8 cellular contexts compared by ENCODE assay signal in the genomic region with DNA sequence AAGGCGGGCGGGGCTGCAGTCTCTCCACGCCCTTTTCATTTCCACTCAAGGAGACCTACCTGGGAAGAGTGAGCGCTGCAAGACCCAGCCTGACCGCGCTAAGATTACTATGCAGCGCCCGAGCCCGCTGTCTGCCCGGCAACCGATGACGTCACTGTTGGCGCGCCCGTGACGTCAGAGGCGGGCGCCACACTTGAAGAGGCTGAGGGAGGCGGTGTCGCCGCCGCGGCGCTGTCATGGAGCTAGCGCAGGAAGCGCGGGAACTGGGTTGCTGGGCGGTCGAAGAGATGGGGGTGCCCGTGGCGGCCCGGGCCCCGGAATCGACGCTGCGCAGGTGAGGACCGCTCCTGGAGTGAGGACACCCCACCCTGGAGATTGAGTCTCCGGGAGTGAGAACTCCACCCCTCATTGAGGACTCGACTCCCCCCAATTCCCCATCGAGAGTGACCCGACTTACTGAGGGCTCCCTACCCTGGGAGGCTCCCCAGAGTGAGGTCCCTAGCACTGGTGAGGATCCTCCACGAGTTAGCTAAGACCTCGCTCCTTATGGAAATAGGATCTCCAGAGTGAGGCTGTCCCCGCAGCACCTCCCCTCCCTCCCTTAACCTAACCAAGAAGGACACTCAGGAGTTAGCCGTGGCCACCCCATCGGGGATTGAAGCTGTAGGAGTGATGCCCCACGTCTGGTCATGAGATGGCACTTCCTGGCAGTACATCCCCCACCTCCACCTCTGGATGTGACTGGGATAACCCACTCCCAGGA. TPM values are rescaled to one million over a fixed set of nuclear protein-coding genes. Genes with fewer than 3 reads are reported as not detected.
A peak's percentile ranks its signal among the peaks of the same experiment; 100 is the strongest.
DNase-seq lines count a peak whose midpoint lies in the region; ATAC-seq and TF ChIP-seq lines count a peak whose summit lies in the region.

A gene with protein sequence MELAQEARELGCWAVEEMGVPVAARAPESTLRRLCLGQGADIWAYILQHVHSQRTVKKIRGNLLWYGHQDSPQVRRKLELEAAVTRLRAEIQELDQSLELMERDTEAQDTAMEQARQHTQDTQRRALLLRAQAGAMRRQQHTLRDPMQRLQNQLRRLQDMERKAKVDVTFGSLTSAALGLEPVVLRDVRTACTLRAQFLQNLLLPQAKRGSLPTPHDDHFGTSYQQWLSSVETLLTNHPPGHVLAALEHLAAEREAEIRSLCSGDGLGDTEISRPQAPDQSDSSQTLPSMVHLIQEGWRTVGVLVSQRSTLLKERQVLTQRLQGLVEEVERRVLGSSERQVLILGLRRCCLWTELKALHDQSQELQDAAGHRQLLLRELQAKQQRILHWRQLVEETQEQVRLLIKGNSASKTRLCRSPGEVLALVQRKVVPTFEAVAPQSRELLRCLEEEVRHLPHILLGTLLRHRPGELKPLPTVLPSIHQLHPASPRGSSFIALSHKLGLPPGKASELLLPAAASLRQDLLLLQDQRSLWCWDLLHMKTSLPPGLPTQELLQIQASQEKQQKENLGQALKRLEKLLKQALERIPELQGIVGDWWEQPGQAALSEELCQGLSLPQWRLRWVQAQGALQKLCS (plus strand): TSS at position 177 of the 763 bp plus-strand sequence. CDS start 60 bp downstream, at position 237.

- WGBS in lung, 2 donors = 0% methylated on average over 41 to 47 of the region's 47 CpGs

- no peak for TF ChIP-seq CTCF in CD8-positive, alpha-beta T cell (IDR thresholded peaks at IDR 0.05)
- TF ChIP-seq CTCF in lung (IDR thresholded peaks at IDR 0.05; ENCODE audit: control extremely low read depth, extremely low read depth) = no peak

- peaks cover 23% of the 10 kb centered on the region for H3K36me3 Mint-ChIP-seq in CD8-positive, alpha-beta T cell

- POLR2A ChIA-PET in CD8-positive, alpha-beta T cell (lab: Charles Lee) = interaction anchor here (0.6 to 2.0 kb wide), 7 partner anchors 11 to 89 kb away, joined by 3 to 7 read pairs (median 3); a partner anchor contains a TSS

- peak within 1 kb of the TSS; percentile 81 for H3K27ac ChIP-seq in CD8-positive, alpha-beta T cell (ENCODE audit: low read depth, low read length)
- peak within 1 kb of the TSS; percentile 20 to 52 for H3K27ac ChIP-seq in lung (ENCODE audit: low read depth in 1 of 2, low read length in 1 of 2)

- no peaks in the 10 kb centered on the region for H3K9me3 ChIP-seq in CD8-positive, alpha-beta T cell (ENCODE audit: low read length)
- H3K9me3 ChIP-seq in lung (ENCODE audit: control insufficient read depth in 2 of 2, insufficient read depth in 1 of 2, low read length in 1 of 2) = peaks cover 0 to 3% of the 10 kb centered on the region in 2 donors

- peak within 1 kb of the TSS; percentile 86 for H3K4me3 Mint-ChIP-seq in CD8-positive, alpha-beta T cell

- ATAC-seq in CD8-positive, alpha-beta T cell = peak; percentile 91
- ATAC-seq in GM19467 (IDR thresholded peaks at IDR 0.05; ENCODE audit: unreplicated experiment) (peak; percentile 59), lung (ENCODE audit: insufficient read depth, low FRiP score) (peak; percentile 91)

- H3K27me3 ChIP-seq in CD8-positive, alpha-beta T cell (ENCODE audit: insufficient read depth, low read length) = no peaks in the 10 kb centered on the region
- no peaks in the 10 kb centered on the region for H3K27me3 ChIP-seq in lung (ENCODE audit: control insufficient read depth, insufficient read depth)

- intact Hi-C loops in CD8-positive, alpha-beta T cell (cut with DNase I, micrococcal nuclease) = loop anchor here (1.0 to 5.0 kb wide), 8 partner anchors 16 to 105 kb away; a partner anchor contains a TSS

- peaks cover 4% of the 10 kb centered on the region for H3K36me3 ChIP-seq in CD8-positive, alpha-beta T cell (ENCODE audit: insufficient read depth, low read length)
- H3K36me3 ChIP-seq in lung (ENCODE audit: control insufficient read depth in 2 of 2, insufficient read depth in 2 of 2, low read length in 2 of 2) = peaks cover 0 to 4% of the 10 kb centered on the region in 2 donors

- H3K4me1 Mint-ChIP-seq in CD8-positive, alpha-beta T cell (ENCODE audit: low read depth) = peaks cover 35% of the 10 kb centered on the region

- H3K4me3 ChIP-seq in CD8-positive, alpha-beta T cell (ENCODE audit: low read depth, low read length) = peak within 1 kb of the TSS; percentile 91
- H3K4me3 ChIP-seq in lung = peak within 1 kb of the TSS; percentile 39

- CTCF ChIA-PET in CD8-positive, alpha-beta T cell (lab: Charles Lee) = interaction anchor here (0.8 to 2.7 kb wide), 3 partner anchors 15 to 64 kb away, joined by 3 to 10 read pairs (median 3); no protein-coding TSS in a partner anchor

- peak within 1 kb of the TSS; percentile 94 for H3K27ac Mint-ChIP-seq in CD8-positive, alpha-beta T cell

- peaks cover 6% of the 10 kb centered on the region for H3K9me3 Mint-ChIP-seq in CD8-positive, alpha-beta T cell

- H3K4me1 ChIP-seq in CD8-positive, alpha-beta T cell (ENCODE audit: insufficient read depth, low read length) = peaks cover 26% of the 10 kb centered on the region
- H3K4me1 ChIP-seq in lung (ENCODE audit: control insufficient read depth in 2 of 2, insufficient read depth in 2 of 2, low read length in 2 of 2) = peaks cover 3% of the 10 kb centered on the region in 2 donors

- DNase-seq in CD8-positive, alpha-beta T cell = peak; percentile 90 to 99 (median 94)
- DNase-seq in HT-29 (ENCODE audit: low spot score) (peak; percentile 99), lung (ENCODE audit: low spot score) (peak; percentile 93)
- DNase-seq in NK-92 treated with Interleukin-12 subunit alpha and Interleukin-12 subunit beta, amount 100 ng/mL, for 24 hours (lab: John Stamatoyannopoulos, UW) = peak; percentile 87
- peak; percentile 82 to 95 for DNase-seq in activated CD8-positive, alpha-beta memory T cell treated with anti-CD3 and anti-CD28 coated beads for 1 hour (ENCODE audit: extremely low read depth in 1 of 2, low read depth in 1 of 2)
- peak; percentile 93 for DNase-seq in effector CD4-positive, alpha-beta T cell
- peak; percentile 91 to 95 (median 93) for DNase-seq in stimulated activated CD4-positive, alpha-beta T cell treated with anti-CD3 and anti-CD28 coated beads, TNF-alpha, amount 100 ng/mL, for 24 hours (ENCODE audit: low read depth in 3 of 3)

- H3K27me3 Mint-ChIP-seq in CD8-positive, alpha-beta T cell (ENCODE audit: low read depth) = no peaks in the 10 kb centered on the region

RNA-seq across cellular contexts. Expression of the gene that starts here (rescaled TPM):
- 10 to 100 TPM; 24.0 to 27.7 TPM for total RNA-seq in CD8-positive, alpha-beta T cell
- total RNA-seq in HT-29 (2014; rRNA removed; shearing (Covaris generic)) = 71.8 and 75.9 TPM in 2 replicates
- 10 to 100 TPM; 13.9 to 15.8 TPM for total RNA-seq in lung
- 10 to 100 TPM in 1 of 2 donors, 1 to 10 TPM in 1; 6.0 to 16.5 TPM for polyA plus RNA-seq in lung

Comparison
In these comparisons a context has a peak if more than half of its experiments do, and no peak if none do; other contexts are left out.
1. Peak in every context shown above with its lines: DNase-seq, ATAC-seq, H3K4me3 ChIP-seq and H3K27ac ChIP-seq.